Comparison of ENCODE assay signal across 20 cellular contexts in genomic region chrX:3384330-3384729, GRCh38. TPM values are rescaled to one million over a fixed set of nuclear protein-coding genes. Genes with fewer than 3 reads are reported as not detected.
A peak's percentile ranks its signal among the peaks of the same experiment; 100 is the strongest.
DNase-seq lines count a peak whose midpoint lies in the region; ATAC-seq, FAIRE-seq and TF ChIP-seq lines count a peak whose summit lies in the region.
"Had no signal": no experiment of that assay in that cellular context is flagged by ENCODE, and none has a peak within 500 bp of the region (broad histone marks: within the 10 kb centered on the region; RNA-seq: fewer than 3 reads in every experiment).

No MANE protein-coding gene starts in this region.

- no peaks in the 10 kb centered on the region for H3K27me3 ChIP-seq in right atrium auricular region

- DNase-seq in H54 (ENCODE audit: insufficient read length, low spot score) (peak; percentile 1), SW480 (ENCODE audit: low spot score) (peak; percentile 8), glomerular visceral epithelial cell (ENCODE audit: extremely low spot score) (peak; percentile 73), urothelium cell line (ENCODE audit: low spot score) (peak; percentile 10), endothelial cell (ENCODE audit: low spot score) (no peak), right atrium auricular region (ENCODE audit: low spot score) (no peak)
- DNase-seq: activated CD4-positive, alpha-beta memory T cell treated with anti-CD3 and anti-CD28 coated beads for 36 hours; activated naive CD8-positive, alpha-beta T cell treated with anti-CD3 and anti-CD28 coated beads for 36 hours; caudate nucleus; islet precursor cell; NCI-H187 treated with DMSO at 0.1 percent for 48 hours; nephron progenitor cell; psoas muscle; WERI-Rb-1 had no signal

- no peaks in the 10 kb centered on the region for H3K27me3 Mint-ChIP-seq in endothelial cell (ENCODE audit: unreplicated experiment)
- H3K27me3 Mint-ChIP-seq: activated CD4-positive, alpha-beta memory T cell treated with anti-CD3 and anti-CD28 coated beads for 36 hours; activated naive CD8-positive, alpha-beta T cell treated with anti-CD3 and anti-CD28 coated beads for 36 hours had no signal

- no peaks in the 10 kb centered on the region for H3K4me1 Mint-ChIP-seq in endothelial cell (ENCODE audit: unreplicated experiment)
- H3K4me1 Mint-ChIP-seq: activated naive CD8-positive, alpha-beta T cell treated with anti-CD3 and anti-CD28 coated beads for 36 hours; GM23338; nephron progenitor cell had no signal

- no peak for TF ChIP-seq POLR2A in H54 (IDR thresholded peaks at IDR 0.05; ENCODE audit: low read depth, low read length)

- no peak overlapping the region for H3K27ac ChIP-seq in right atrium auricular region
- H3K27ac ChIP-seq: C4-2B, psoas muscle, WERI-Rb-1 had no signal

- ATAC-seq in GM19395 (IDR thresholded peaks at IDR 0.05; ENCODE audit: unreplicated experiment) = no peak
- ATAC-seq: GM23338, HepG2, psoas muscle had no signal

- TF ChIP-seq CTCF in endothelial cell (IDR thresholded peaks at IDR 0.05; ENCODE audit: unreplicated experiment) (no peak), right atrium auricular region (IDR thresholded peaks at IDR 0.05) (no peak)

- H3K36me3 Mint-ChIP-seq in endothelial cell (ENCODE audit: low read depth, unreplicated experiment) = no peaks in the 10 kb centered on the region
- H3K36me3 Mint-ChIP-seq: activated CD4-positive, alpha-beta memory T cell treated with anti-CD3 and anti-CD28 coated beads for 36 hours; activated naive CD8-positive, alpha-beta T cell treated with anti-CD3 and anti-CD28 coated beads for 36 hours; mesothelial cell of epicardium had no signal

- H3K27ac Mint-ChIP-seq in endothelial cell (ENCODE audit: unreplicated experiment) = no peak overlapping the region
- H3K27ac Mint-ChIP-seq: activated CD4-positive, alpha-beta memory T cell treated with anti-CD3 and anti-CD28 coated beads for 36 hours; activated naive CD8-positive, alpha-beta T cell treated with anti-CD3 and anti-CD28 coated beads for 36 hours; GM23338; mesothelial cell of epicardium; nephron progenitor cell had no signal

- no peaks in the 10 kb centered on the region for H3K9me3 Mint-ChIP-seq in endothelial cell (ENCODE audit: unreplicated experiment)
- H3K9me3 Mint-ChIP-seq: activated CD4-positive, alpha-beta memory T cell treated with anti-CD3 and anti-CD28 coated beads for 36 hours; activated naive CD8-positive, alpha-beta T cell treated with anti-CD3 and anti-CD28 coated beads for 36 hours; GM23338; mesothelial cell of epicardium; nephron progenitor cell had no signal

- no peaks in the 10 kb centered on the region for H3K36me3 ChIP-seq in right atrium auricular region
- H3K36me3 ChIP-seq: WERI-Rb-1 had no signal

- no peak overlapping the region for H3K4me3 Mint-ChIP-seq in endothelial cell (ENCODE audit: unreplicated experiment)
- H3K4me3 Mint-ChIP-seq: activated CD4-positive, alpha-beta memory T cell treated with anti-CD3 and anti-CD28 coated beads for 36 hours; activated naive CD8-positive, alpha-beta T cell treated with anti-CD3 and anti-CD28 coated beads for 36 hours; GM23338; mesothelial cell of epicardium; nephron progenitor cell had no signal

- H3K4me1 ChIP-seq in right atrium auricular region = no peaks in the 10 kb centered on the region
- H3K4me1 ChIP-seq: psoas muscle had no signal

- no peak overlapping the region for H3K4me3 ChIP-seq in right atrium auricular region
- H3K4me3 ChIP-seq: GM23338, psoas muscle had no signal

- H3K9me3 ChIP-seq in right atrium auricular region = no peaks in the 10 kb centered on the region
- H3K9me3 ChIP-seq: psoas muscle had no signal

- FAIRE-seq in H54 (lab: Jason Lieb, UNC) (no peak), urothelium cell line (lab: Jason Lieb, UNC) (no peak)
- FAIRE-seq: HepG2 had no signal

RNA-seq across cellular contexts. Expression of gene MXRA5, which starts 37.9 kb away (rescaled TPM):
- 4.3 TPM for total RNA-seq in endothelial cell (ENCODE audit: unreplicated experiment)
- total RNA-seq in right atrium auricular region = 1 to 10 TPM; 1.2 to 4.2 TPM
- total RNA-seq: activated CD4-positive, alpha-beta memory T cell treated with anti-CD3 and anti-CD28 coated beads for 36 hours; activated naive CD8-positive, alpha-beta T cell treated with anti-CD3 and anti-CD28 coated beads for 36 hours; HepG2; T-helper 1 cell treated with Interleukin-12 subunit alpha and Interleukin-12 subunit beta and Interleukin-4 antibody, amounts not matched to agents 30 ng/mL and 1 ng/mL, for 36 hours had no signal

Comparison
In these comparisons a context has a peak if more than half of its experiments do, and no peak if none do; other contexts are left out.
1. DNase-seq: peak in H54 (single experiment), SW480 (single experiment), glomerular visceral epithelial cell (single experiment) and urothelium cell line (single experiment); none in endothelial cell (single experiment) and right atrium auricular region (single experiment).